In genomic region chr6:95117236-95117635, GRCh38 we compare ENCODE assay signal across 21 cellular contexts.
"Had no signal": no experiment of that assay in that cellular context is flagged by ENCODE, and none has a peak within 500 bp of the region (broad histone marks: within the 10 kb centered on the region; RNA-seq: fewer than 3 reads in every experiment).

No MANE protein-coding gene starts in this region.

- H3K27me3 Mint-ChIP-seq: naive thymus-derived CD8-positive, alpha-beta T cell; stimulated activated naive B cell treated with anti-CD40 and anti-IgM and Interleukin-4, amounts not matched to agents 10 μg/mL and 1 μg/mL and 100 μg/mL, for 72 hours; stimulated activated naive CD8-positive, alpha-beta T cell treated with anti-CD3 and anti-CD28 coated beads, Interleukin-15, amount 100 ng/mL, for 72 hours had no signal

- H3K36me3 ChIP-seq: gastrocnemius medialis, neutrophil, tibial nerve, upper lobe of right lung, vagina had no signal

- H3K4me3 ChIP-seq: gastrocnemius medialis, mucosa of descending colon, psoas muscle, skin epidermis, testis, tibial nerve, upper lobe of right lung, vagina had no signal

- H3K4me1 Mint-ChIP-seq: endodermal cell; naive thymus-derived CD8-positive, alpha-beta T cell; stimulated activated naive B cell treated with anti-CD40 and anti-IgM and Interleukin-4, amounts not matched to agents 10 μg/mL and 1 μg/mL and 100 μg/mL, for 72 hours; stimulated activated naive CD8-positive, alpha-beta T cell treated with anti-CD3 and anti-CD28 coated beads, Interleukin-15, amount 100 ng/mL, for 72 hours had no signal

- H3K4me3 Mint-ChIP-seq: endodermal cell; naive thymus-derived CD8-positive, alpha-beta T cell; stimulated activated naive B cell treated with anti-CD40 and anti-IgM and Interleukin-4, amounts not matched to agents 10 μg/mL and 1 μg/mL and 100 μg/mL, for 72 hours; stimulated activated naive CD8-positive, alpha-beta T cell treated with anti-CD3 and anti-CD28 coated beads, Interleukin-15, amount 100 ng/mL, for 72 hours had no signal

- H3K4me1 ChIP-seq: gastrocnemius medialis, psoas muscle, testis, tibial nerve, upper lobe of right lung, vagina had no signal

- H3K9me3 Mint-ChIP-seq: endodermal cell; stimulated activated naive B cell treated with anti-CD40 and anti-IgM and Interleukin-4, amounts not matched to agents 10 μg/mL and 1 μg/mL and 100 μg/mL, for 72 hours; stimulated activated naive CD8-positive, alpha-beta T cell treated with anti-CD3 and anti-CD28 coated beads, Interleukin-15, amount 100 ng/mL, for 72 hours had no signal

- H3K9me3 ChIP-seq: gastrocnemius medialis, mucosa of descending colon, neutrophil, psoas muscle, testis, tibial nerve, upper lobe of right lung, vagina had no signal

- H3K27ac ChIP-seq: gastrocnemius medialis, neutrophil, psoas muscle, skin epidermis, testis, tibial nerve, upper lobe of right lung, vagina had no signal

- H3K36me3 Mint-ChIP-seq: naive thymus-derived CD8-positive, alpha-beta T cell; stimulated activated naive B cell treated with anti-CD40 and anti-IgM and Interleukin-4, amounts not matched to agents 10 μg/mL and 1 μg/mL and 100 μg/mL, for 72 hours had no signal

- H3K27me3 ChIP-seq: gastrocnemius medialis, neutrophil, testis, tibial nerve, upper lobe of right lung, vagina had no signal

- H3K27ac Mint-ChIP-seq: endodermal cell; naive thymus-derived CD8-positive, alpha-beta T cell; stimulated activated naive B cell treated with anti-CD40 and anti-IgM and Interleukin-4, amounts not matched to agents 10 μg/mL and 1 μg/mL and 100 μg/mL, for 72 hours; stimulated activated naive CD8-positive, alpha-beta T cell treated with anti-CD3 and anti-CD28 coated beads, Interleukin-15, amount 100 ng/mL, for 72 hours had no signal

- ATAC-seq: esophagus mucosa; gastrocnemius medialis; left lobe of liver; mucosa of descending colon; naive thymus-derived CD8-positive, alpha-beta T cell; psoas muscle; sciatic nerve; stimulated activated naive B cell treated with anti-CD40 and anti-IgM and Interleukin-4, amounts not matched to agents 10 μg/mL and 1 μg/mL and 100 μg/mL, for 72 hours; stimulated activated naive CD8-positive, alpha-beta T cell treated with anti-CD3 and anti-CD28 coated beads, Interleukin-15, amount 100 ng/mL, for 72 hours; upper lobe of right lung had no signal

- DNase-seq: effector CD4-positive, alpha-beta T cell; endodermal cell; gastrocnemius medialis; islet precursor cell; mucosa of descending colon; naive thymus-derived CD8-positive, alpha-beta T cell; psoas muscle; retina; stimulated activated CD4-positive, alpha-beta T cell treated with anti-CD3 and anti-CD28 coated beads, Interleukin-2, amount 100 ng/mL, for 24 hours; stimulated activated CD4-positive, alpha-beta T cell treated with anti-CD3 and anti-CD28 coated beads, Interleukin-4, amount 100 ng/mL, for 4 hours; stimulated activated naive B cell treated with anti-CD40 and anti-IgM and Interleukin-4, amounts not matched to agents 10 μg/mL and 1 μg/mL and 100 μg/mL, for 72 hours; stimulated activated naive CD8-positive, alpha-beta T cell treated with anti-CD3 and anti-CD28 coated beads, Interleukin-15, amount 100 ng/mL, for 72 hours; testis; upper lobe of right lung had no signal
